In the genomic region with DNA sequence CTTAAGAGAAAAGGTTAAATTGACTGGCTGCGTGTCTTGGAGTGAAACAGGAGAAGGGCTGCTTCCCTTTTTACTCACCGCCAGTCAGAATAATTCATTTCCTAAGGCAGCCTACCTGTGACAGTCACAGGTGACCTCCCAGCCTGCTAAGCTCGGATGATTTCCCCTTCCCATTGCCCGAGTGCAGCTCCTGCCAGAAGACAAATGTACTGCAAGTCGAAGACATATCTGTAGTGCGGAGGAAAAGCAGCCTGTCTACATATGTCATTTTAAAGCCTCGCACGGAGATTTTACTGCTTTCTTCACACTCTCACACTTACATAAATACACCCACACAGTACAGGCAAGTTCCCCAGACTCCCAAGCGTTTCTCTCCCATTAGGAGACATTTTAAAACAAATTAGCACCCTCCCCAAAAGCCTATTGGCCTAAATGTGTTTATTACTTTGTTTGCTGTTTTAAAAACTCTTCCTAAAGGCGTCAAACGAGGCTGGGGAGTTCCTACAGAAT, we compare ENCODE assay signal across 8 cellular contexts.
A peak's percentile ranks its signal among the peaks of the same experiment; 100 is the strongest.
DNase-seq lines count a peak whose midpoint lies in the region; ATAC-seq and TF ChIP-seq lines count a peak whose summit lies in the region.

No MANE protein-coding gene starts in this region.

- no peaks in the 10 kb centered on the region for H3K36me3 Mint-ChIP-seq in naive thymus-derived CD8-positive, alpha-beta T cell

- H3K4me3 Mint-ChIP-seq in naive thymus-derived CD8-positive, alpha-beta T cell = peak overlapping the region in 1 of 10 donors; percentile 42

- POLR2A ChIA-PET in RWPE1 (lab: Yijun Ruan, JAX; ENCODE audit: low non-redundant PET) = no interaction called here
- POLR2A ChIA-PET in naive thymus-derived CD8-positive, alpha-beta T cell (lab: Charles Lee) = no interaction called here

- ATAC-seq in GM19025 (IDR thresholded peaks at IDR 0.05; ENCODE audit: low read depth, unreplicated experiment) (peak; percentile 41), HG03025 (IDR thresholded peaks at IDR 0.05; ENCODE audit: low FRiP score, unreplicated experiment) (peak; percentile 59)
- no peak for ATAC-seq in naive thymus-derived CD8-positive, alpha-beta T cell

- H3K4me3 ChIP-seq in skeletal muscle cell (ENCODE audit: low read depth, low read length) = peak overlapping the region; percentile 0

- peaks cover 0 to 16% (median 0%) of the 10 kb centered on the region in 4 donors for H3K4me1 Mint-ChIP-seq in naive thymus-derived CD8-positive, alpha-beta T cell

- peaks cover 0 to 1% (median 0%) of the 10 kb centered on the region in 5 donors for H3K27me3 Mint-ChIP-seq in naive thymus-derived CD8-positive, alpha-beta T cell

- H3K9me3 Mint-ChIP-seq in naive thymus-derived CD8-positive, alpha-beta T cell = peaks cover 0 to 2% (median 0%) of the 10 kb centered on the region in 9 donors

- intact Hi-C loops in head of caudate nucleus (cut with DNase I) = loop anchor here (5.0 to 10.0 kb wide), 3 partner anchors 75 to 665 kb away; a partner anchor contains a TSS

- H3K27ac ChIP-seq in RWPE1 = peak overlapping the region; percentile 87

- CTCF ChIA-PET in RWPE1 (lab: Yijun Ruan, JAX) = interaction anchor here (0.6 to 0.7 kb wide), 2 partner anchors 215 to 432 kb away, joined by 3 to 5 read pairs; no protein-coding TSS in a partner anchor

- no peak for TF ChIP-seq CTCF in RWPE1 (conservative IDR thresholded peaks at IDR 0.05; ENCODE audit: low read depth)

- H3K27ac Mint-ChIP-seq in naive thymus-derived CD8-positive, alpha-beta T cell = no peak overlapping the region

- DNase-seq in RWPE1 (ENCODE audit: low spot score) (peak; percentile 25), head of caudate nucleus (peak in 32 of 42 donors; percentile 9 to 70 (median 43)), skeletal muscle cell (ENCODE audit: low read depth) (no peak), epidermal melanocyte (ENCODE audit: insufficient read length, low spot score) (no peak)
- no peak for DNase-seq in activated CD4-positive, alpha-beta T cell treated with anti-CD3 and anti-CD28 coated beads, Interleukin-2, amount 50 U/mL, for 1 hour
- DNase-seq in naive thymus-derived CD8-positive, alpha-beta T cell = no peak

Comparison
In these comparisons a context has a peak if more than half of its experiments do, and no peak if none do; other contexts are left out.
1. ATAC-seq: peak in GM19025 (single experiment) and HG03025 (single experiment); none in naive thymus-derived CD8-positive, alpha-beta T cell (0 of 2).
2. DNase-seq: peak in RWPE1 (single experiment) and head of caudate nucleus (32 of 42); none in skeletal muscle cell (single experiment), activated CD4-positive, alpha-beta T cell treated with anti-CD3 and anti-CD28 coated beads, Interleukin-2, amount 50 U/mL, for 1 hour (single experiment), naive thymus-derived CD8-positive, alpha-beta T cell (0 of 10) and epidermal melanocyte (single experiment).